ENCODE assay signal across 28 cellular contexts in genomic region chr11:127225619-127226018, GRCh38.
"Had no signal": no experiment of that assay in that cellular context is flagged by ENCODE, and none has a peak within 500 bp of the region (broad histone marks: within the 10 kb centered on the region; RNA-seq: fewer than 3 reads in every experiment).

No MANE protein-coding gene starts in this region.

- H3K9me3 Mint-ChIP-seq: stimulated activated naive CD8-positive, alpha-beta T cell treated with anti-CD3 and anti-CD28 coated beads, Interleukin-15, Interleukin-2, amounts not matched to agents 100 ng/mL and 50 ng/mL, for 24 hours; type B pancreatic cell had no signal

- H3K4me3 ChIP-seq: stomach, suprapubic skin, testis, thoracic aorta, thyroid gland, tibial artery, tibial nerve, transverse colon, upper lobe of left lung, upper lobe of right lung, uterus, vagina had no signal

- ATAC-seq: stimulated activated effector memory CD8-positive, alpha-beta T cell treated with anti-CD3 and anti-CD28 coated beads, Interleukin-12 subunit alpha, Interleukin-12 subunit beta, amount 100 ng/mL, for 72 hours; stimulated activated memory B cell treated with anti-CD40 and anti-IgM and Interleukin-4, amounts not matched to agents 10 μg/mL and 1 μg/mL and 100 μg/mL, for 72 hours; stimulated activated naive B cell treated with anti-CD40 and anti-IgM and Interleukin-4, amounts not matched to agents 10 μg/mL and 1 μg/mL and 100 μg/mL, for 72 hours; stimulated activated naive CD8-positive, alpha-beta T cell treated with anti-CD3 and anti-CD28 coated beads, Interleukin-15, amount 100 ng/mL, for 72 hours; stimulated activated naive CD8-positive, alpha-beta T cell treated with anti-CD3 and anti-CD28 coated beads, Interleukin-15, Interleukin-2, amounts not matched to agents 100 U/mL and 50 U/mL, for 24 hours; upper lobe of right lung had no signal

- H3K36me3 ChIP-seq: stomach, suprapubic skin, thoracic aorta, thyroid gland, tibial artery, tibial nerve, transverse colon, upper lobe of left lung, upper lobe of right lung, uterus, vagina had no signal

- H3K4me1 Mint-ChIP-seq: stimulated activated effector memory CD8-positive, alpha-beta T cell treated with anti-CD3 and anti-CD28 coated beads, Interleukin-12 subunit alpha, Interleukin-12 subunit beta, amount 100 ng/mL, for 72 hours; stimulated activated memory B cell treated with anti-CD40 and anti-IgM and Interleukin-4, amounts not matched to agents 10 μg/mL and 1 μg/mL and 100 μg/mL, for 72 hours; stimulated activated naive B cell treated with anti-CD40 and anti-IgM and Interleukin-4, amounts not matched to agents 10 μg/mL and 1 μg/mL and 100 μg/mL, for 72 hours; stimulated activated naive CD8-positive, alpha-beta T cell treated with anti-CD3 and anti-CD28 coated beads, Interleukin-15, amount 100 ng/mL, for 72 hours had no signal

- H3K27me3 Mint-ChIP-seq: stimulated activated memory B cell treated with anti-CD40 and anti-IgM and Interleukin-4, amounts not matched to agents 10 μg/mL and 1 μg/mL and 100 μg/mL, for 72 hours; stimulated activated naive B cell treated with anti-CD40 and anti-IgM and Interleukin-4, amounts not matched to agents 10 μg/mL and 1 μg/mL and 100 μg/mL, for 72 hours; stimulated activated naive CD8-positive, alpha-beta T cell treated with anti-CD3 and anti-CD28 coated beads, Interleukin-15, amount 100 ng/mL, for 72 hours; stimulated activated naive CD8-positive, alpha-beta T cell treated with anti-CD3 and anti-CD28 coated beads, Interleukin-15, Interleukin-2, amounts not matched to agents 100 ng/mL and 50 ng/mL, for 24 hours had no signal

- H3K4me3 Mint-ChIP-seq: stimulated activated effector memory CD8-positive, alpha-beta T cell treated with anti-CD3 and anti-CD28 coated beads, Interleukin-12 subunit alpha, Interleukin-12 subunit beta, amount 100 ng/mL, for 72 hours; stimulated activated memory B cell treated with anti-CD40 and anti-IgM and Interleukin-4, amounts not matched to agents 10 μg/mL and 1 μg/mL and 100 μg/mL, for 72 hours; stimulated activated naive B cell treated with anti-CD40 and anti-IgM and Interleukin-4, amounts not matched to agents 10 μg/mL and 1 μg/mL and 100 μg/mL, for 72 hours; stimulated activated naive CD8-positive, alpha-beta T cell treated with anti-CD3 and anti-CD28 coated beads, Interleukin-15, amount 100 ng/mL, for 72 hours; stimulated activated naive CD8-positive, alpha-beta T cell treated with anti-CD3 and anti-CD28 coated beads, Interleukin-15, Interleukin-2, amounts not matched to agents 100 ng/mL and 50 ng/mL, for 24 hours; type B pancreatic cell had no signal

- H3K27ac ChIP-seq: stomach, suprapubic skin, testis, thoracic aorta, thyroid gland, tibial artery, transverse colon, upper lobe of left lung, upper lobe of right lung, uterus, vagina had no signal

- H3K9me3 ChIP-seq: stomach, suprapubic skin, testis, thoracic aorta, thyroid gland, tibial artery, tibial nerve, transverse colon, upper lobe of left lung, upper lobe of right lung, uterus, vagina had no signal

- H3K27me3 ChIP-seq: suprapubic skin, testis, thyroid gland, tibial artery, tibial nerve, transverse colon, upper lobe of left lung, upper lobe of right lung, uterus, vagina had no signal

- H3K36me3 Mint-ChIP-seq: stimulated activated effector memory CD8-positive, alpha-beta T cell treated with anti-CD3 and anti-CD28 coated beads, Interleukin-12 subunit alpha, Interleukin-12 subunit beta, amount 100 ng/mL, for 72 hours; stimulated activated memory B cell treated with anti-CD40 and anti-IgM and Interleukin-4, amounts not matched to agents 10 μg/mL and 1 μg/mL and 100 μg/mL, for 72 hours; stimulated activated naive B cell treated with anti-CD40 and anti-IgM and Interleukin-4, amounts not matched to agents 10 μg/mL and 1 μg/mL and 100 μg/mL, for 72 hours; type B pancreatic cell had no signal

- H3K4me1 ChIP-seq: stomach, suprapubic skin, testis, thyroid gland, tibial artery, tibial nerve, transverse colon, upper lobe of left lung, upper lobe of right lung, uterus, vagina had no signal

- DNase-seq: stimulated activated CD4-positive, alpha-beta T cell treated with anti-CD3 and anti-CD28 coated beads, Interleukin-2, amount 100 ng/mL, for 48 hours; stimulated activated CD4-positive, alpha-beta T cell treated with anti-CD3 and anti-CD28 coated beads, Interleukin-4, amount 100 ng/mL, for 1 hour; stimulated activated CD4-positive, alpha-beta T cell treated with anti-CD3 and anti-CD28 coated beads, Interleukin-4, amount 100 ng/mL, for 24 hours; stimulated activated CD4-positive, alpha-beta T cell treated with anti-CD3 and anti-CD28 coated beads, Interleukin-4, amount 100 ng/mL, for 4 hours; stimulated activated CD8-positive, alpha-beta memory T cell treated with anti-CD3 and anti-CD28 coated beads, Interleukin-4, amount 100 ng/mL, for 48 hours; stimulated activated naive B cell treated with anti-CD40 and anti-IgM and Interleukin-4, amounts not matched to agents 10 μg/mL and 1 μg/mL and 100 μg/mL, for 72 hours; stimulated activated naive CD4-positive, alpha-beta T cell; stimulated activated naive CD4-positive, alpha-beta T cell treated with Interleukin-2 at 50 U/mL for 16 hours; stimulated activated naive CD8-positive, alpha-beta T cell treated with anti-CD3 and anti-CD28 coated beads, Interleukin-15, amount 100 ng/mL, for 72 hours; stimulated activated naive CD8-positive, alpha-beta T cell treated with anti-CD3 and anti-CD28 coated beads, Interleukin-15, Interleukin-2, amounts not matched to agents 100 U/mL and 50 U/mL, for 24 hours; stomach; substantia nigra; testis; thyroid gland; tibial artery; transverse colon; trophoblast cell; upper lobe of left lung; upper lobe of right lung; uterus had no signal

- H3K27ac Mint-ChIP-seq: stimulated activated effector memory CD8-positive, alpha-beta T cell treated with anti-CD3 and anti-CD28 coated beads, Interleukin-12 subunit alpha, Interleukin-12 subunit beta, amount 100 ng/mL, for 72 hours; stimulated activated memory B cell treated with anti-CD40 and anti-IgM and Interleukin-4, amounts not matched to agents 10 μg/mL and 1 μg/mL and 100 μg/mL, for 72 hours; stimulated activated naive B cell treated with anti-CD40 and anti-IgM and Interleukin-4, amounts not matched to agents 10 μg/mL and 1 μg/mL and 100 μg/mL, for 72 hours; stimulated activated naive CD8-positive, alpha-beta T cell treated with anti-CD3 and anti-CD28 coated beads, Interleukin-15, amount 100 ng/mL, for 72 hours; stimulated activated naive CD8-positive, alpha-beta T cell treated with anti-CD3 and anti-CD28 coated beads, Interleukin-15, Interleukin-2, amounts not matched to agents 100 ng/mL and 50 ng/mL, for 24 hours; type B pancreatic cell had no signal
